ENCODE assay signal across 16 cellular contexts in genomic region chr10:62990126-62990525, GRCh38.
DNase-seq lines count a peak whose midpoint lies in the region; ATAC-seq, FAIRE-seq and TF ChIP-seq lines count a peak whose summit lies in the region.
"Had no signal": no experiment of that assay in that cellular context is flagged by ENCODE, and none has a peak within 500 bp of the region (broad histone marks: within the 10 kb centered on the region; RNA-seq: fewer than 3 reads in every experiment).

No MANE protein-coding gene starts in this region.

- no peak for FAIRE-seq in bronchial epithelial cell (lab: Jason Lieb, UNC)

- H3K27me3 ChIP-seq in bronchial epithelial cell (ENCODE audit: control insufficient read depth, insufficient read depth, low read length), result no peaks in the 10 kb centered on the region
- H3K27me3 ChIP-seq in trophoblast cell (ENCODE audit: insufficient read depth, low read length), result no peaks in the 10 kb centered on the region
- H3K27me3 ChIP-seq in body of pancreas, result no peaks in the 10 kb centered on the region
- H3K27me3 ChIP-seq: BLaER1 treated with 17β-estradiol and CSF1 and Interleukin-3, amounts not matched to agents 10 nM and 100 nM had no signal

- H3K27me3 Mint-ChIP-seq in activated CD4-positive, alpha-beta T cell treated with anti-CD3 and anti-CD28 coated beads, Interleukin-2, amount 10 ng/mL, durations not matched to agents 24 days and 14 days, result no peaks in the 10 kb centered on the region

- H2AFZ ChIP-seq in trophoblast cell (ENCODE audit: insufficient read depth, low read length, poor library complexity), result no peak overlapping the region

- no peak overlapping the region for H3K27ac ChIP-seq in trophoblast cell (ENCODE audit: low read depth, low read length)
- H3K27ac ChIP-seq in body of pancreas, result no peak overlapping the region
- H3K27ac ChIP-seq: 22Rv1; BLaER1 treated with 17β-estradiol and CSF1 and Interleukin-3, amounts not matched to agents 10 nM and 100 nM; RWPE1 had no signal

- H3K9me3 ChIP-seq in trophoblast cell (ENCODE audit: insufficient read depth, low read depth, low read length) (no peaks in the 10 kb centered on the region), body of pancreas (no peaks in the 10 kb centered on the region)
- H3K9me3 ChIP-seq: BLaER1 treated with 17β-estradiol and CSF1 and Interleukin-3, amounts not matched to agents 10 nM and 100 nM had no signal

- TF ChIP-seq CTCF in bronchial epithelial cell (IDR thresholded peaks at IDR 0.05; ENCODE audit: insufficient read depth, low read length, severe bottlenecking), result no peak
- no peak for TF ChIP-seq CTCF in body of pancreas (IDR thresholded peaks at IDR 0.05)

- intact Hi-C loops in activated CD4-positive, alpha-beta T cell treated with anti-CD3 and anti-CD28 coated beads, Interleukin-2, amount 10 ng/mL, durations not matched to agents 24 days and 14 days (cut with micrococcal nuclease), result loop anchor here (10.0 kb wide), 2 partner anchors 355 to 715 kb away; no protein-coding TSS in a partner anchor
- intact Hi-C loops in body of pancreas (cut with DNase I), result no loop called here

- no peak overlapping the region for H3K9ac ChIP-seq in trophoblast cell (ENCODE audit: low read length)
- H3K9ac ChIP-seq: BLaER1 treated with 17β-estradiol and CSF1 and Interleukin-3, amounts not matched to agents 10 nM and 100 nM had no signal

- H3K18ac ChIP-seq in trophoblast cell (ENCODE audit: low read length), result no peak overlapping the region

- H4K91ac ChIP-seq in trophoblast cell (ENCODE audit: low read depth, low read length), result no peak overlapping the region

- H3K4me3 ChIP-seq in bronchial epithelial cell (ENCODE audit: low read depth, low read length), result no peak overlapping the region
- no peak overlapping the region for H3K4me3 ChIP-seq in trophoblast cell (ENCODE audit: low read depth, low read length)
- no peak overlapping the region for H3K4me3 ChIP-seq in body of pancreas
- H3K4me3 ChIP-seq: BLaER1 treated with 17β-estradiol and CSF1 and Interleukin-3, amounts not matched to agents 10 nM and 100 nM had no signal

- H3K4me3 Mint-ChIP-seq in activated CD4-positive, alpha-beta T cell treated with anti-CD3 and anti-CD28 coated beads, Interleukin-2, amount 10 ng/mL, durations not matched to agents 24 days and 14 days, result no peak overlapping the region

- H3K4me2 ChIP-seq in trophoblast cell (ENCODE audit: low read length), result no peak overlapping the region
- H3K4me2 ChIP-seq: BLaER1 treated with 17β-estradiol and CSF1 and Interleukin-3, amounts not matched to agents 10 nM and 100 nM had no signal

- H4K8ac ChIP-seq in trophoblast cell (ENCODE audit: low read depth, low read length), result no peak overlapping the region

- no peak overlapping the region for H2AK5ac ChIP-seq in trophoblast cell (ENCODE audit: low read length)

- no peak overlapping the region for H2BK120ac ChIP-seq in trophoblast cell (ENCODE audit: insufficient read depth, low read length, poor library complexity)

- H3K9me3 Mint-ChIP-seq in activated CD4-positive, alpha-beta T cell treated with anti-CD3 and anti-CD28 coated beads, Interleukin-2, amount 10 ng/mL, durations not matched to agents 24 days and 14 days, result peaks cover 11% of the 10 kb centered on the region

- H3K79me2 ChIP-seq in trophoblast cell (ENCODE audit: control insufficient read depth, insufficient read depth, low read length, poor library complexity), result no peaks in the 10 kb centered on the region

- no peak overlapping the region for H2BK12ac ChIP-seq in trophoblast cell (ENCODE audit: low read length)

- no peak overlapping the region for H3K23ac ChIP-seq in trophoblast cell (ENCODE audit: low read length)

- H3K36me3 ChIP-seq in bronchial epithelial cell (ENCODE audit: control insufficient read depth, insufficient read depth, low read length), result no peaks in the 10 kb centered on the region
- no peaks in the 10 kb centered on the region for H3K36me3 ChIP-seq in trophoblast cell (ENCODE audit: control insufficient read depth in 1 of 2, insufficient read depth in 2 of 2, low read length in 2 of 2)
- no peaks in the 10 kb centered on the region for H3K36me3 ChIP-seq in body of pancreas (replicated peaks in 1 of 2; ENCODE audit: insufficient read depth in 1 of 2, low read depth in 2 of 2)
- H3K36me3 ChIP-seq: BLaER1 treated with 17β-estradiol and CSF1 and Interleukin-3, amounts not matched to agents 10 nM and 100 nM had no signal

- no peak overlapping the region for H3K4ac ChIP-seq in trophoblast cell (ENCODE audit: low read depth, low read length)

- H3K4me1 ChIP-seq in trophoblast cell (ENCODE audit: control insufficient read depth in 1 of 2, insufficient read depth in 2 of 2, low read length in 2 of 2) (no peaks in the 10 kb centered on the region), body of pancreas (no peaks in the 10 kb centered on the region)
- H3K4me1 ChIP-seq: BLaER1 treated with 17β-estradiol and CSF1 and Interleukin-3, amounts not matched to agents 10 nM and 100 nM had no signal

- no peak for DNase-seq in activated CD4-positive, alpha-beta T cell treated with anti-CD3 and anti-CD28 coated beads, Interleukin-2, amount 10 ng/mL, durations not matched to agents 24 days and 14 days
- DNase-seq in activated CD4-positive, alpha-beta T cell treated with anti-CD3 and anti-CD28 coated beads for 4 hours, result no peak
- DNase-seq in HCEC 1CT (peak; percentile 20), bronchial epithelial cell (ENCODE audit: low read depth) (peak; percentile 15), trophoblast cell (no peak), body of pancreas (no peak), SHP77 (lab: John Stamatoyannopoulos, UW) (no peak)
- DNase-seq: DMS 273 treated with DMSO at 0.1 percent for 48 hours, Kasumi-1, NCI-H187 treated with DMSO at 0.1 percent for 48 hours, NCI-H510A treated with DMSO at 0.1 percent for 48 hours had no signal

- H3K36me3 Mint-ChIP-seq in activated CD4-positive, alpha-beta T cell treated with anti-CD3 and anti-CD28 coated beads, Interleukin-2, amount 10 ng/mL, durations not matched to agents 24 days and 14 days (ENCODE audit: low read depth), result no peaks in the 10 kb centered on the region

- no peak overlapping the region for H4K12ac ChIP-seq in trophoblast cell (ENCODE audit: low read depth, low read length)

- H3K4me1 Mint-ChIP-seq in activated CD4-positive, alpha-beta T cell treated with anti-CD3 and anti-CD28 coated beads, Interleukin-2, amount 10 ng/mL, durations not matched to agents 24 days and 14 days, result peaks cover 41% of the 10 kb centered on the region

- no peak for TF ChIP-seq POLR2A in body of pancreas (IDR thresholded peaks at IDR 0.05)

- WGBS in trophoblast cell (ENCODE audit: extremely low coverage, insufficient coverage, insufficient read length), result no CpG with 5 or more reads among the region's 1 CpG
- 48 to 63% methylated on average over 1 of the region's 1 CpG for WGBS in body of pancreas, 2 donors

- H3K14ac ChIP-seq in trophoblast cell (ENCODE audit: low read length), result no peak overlapping the region

- H3K79me1 ChIP-seq in trophoblast cell (ENCODE audit: low read length), result no peaks in the 10 kb centered on the region

- peak overlapping the region; percentile 23 for H2BK5ac ChIP-seq in trophoblast cell (ENCODE audit: low read depth, low read length, poor library complexity)

- peak overlapping the region; percentile 23 for H3K27ac Mint-ChIP-seq in activated CD4-positive, alpha-beta T cell treated with anti-CD3 and anti-CD28 coated beads, Interleukin-2, amount 10 ng/mL, durations not matched to agents 24 days and 14 days

- no peak for ATAC-seq in body of pancreas
- ATAC-seq in GM19455 (IDR thresholded peaks at IDR 0.05; ENCODE audit: unreplicated experiment), result no peak
- ATAC-seq: HCT116 had no signal

Comparison
In these comparisons a context has a peak if more than half of its experiments do, and no peak if none do; other contexts are left out.
1. DNase-seq: peak in HCEC 1CT (single experiment) and bronchial epithelial cell (single experiment); none in activated CD4-positive, alpha-beta T cell treated with anti-CD3 and anti-CD28 coated beads, Interleukin-2, amount 10 ng/mL, durations not matched to agents 24 days and 14 days (single experiment), activated CD4-positive, alpha-beta T cell treated with anti-CD3 and anti-CD28 coated beads for 4 hours (0 of 2), trophoblast cell (0 of 2), body of pancreas (0 of 4) and SHP77 (0 of 2).